Comparison of ENCODE assay signal across 11 cellular contexts in genomic region chr18:31499157-31499524, GRCh38. TPM values are rescaled to one million over a fixed set of nuclear protein-coding genes. Genes with fewer than 3 reads are reported as not detected.
DNase-seq lines count a peak whose midpoint lies in the region; ATAC-seq and TF ChIP-seq lines count a peak whose summit lies in the region.
"Had no signal": no experiment of that assay in that cellular context is flagged by ENCODE, and none has a peak within 500 bp of the region (broad histone marks: within the 10 kb centered on the region; RNA-seq: fewer than 3 reads in every experiment).

No MANE protein-coding gene starts in this region.

- CTCF ChIA-PET in activated CD4-positive, alpha-beta T cell treated with anti-CD3 and anti-CD28 coated beads for 36 hours (lab: Charles Lee): no interaction called here

- no peak for ATAC-seq in activated CD4-positive, alpha-beta T cell treated with anti-CD3 and anti-CD28 coated beads for 36 hours
- no peak for ATAC-seq in gastrocnemius medialis
- no peak for ATAC-seq in stimulated activated naive CD8-positive, alpha-beta T cell treated with anti-CD3 and anti-CD28 coated beads, Interleukin-15, amount 100 ng/mL, for 72 hours

- in situ Hi-C loops in gastrocnemius medialis (cut with MboI; ENCODE audit: low sequenced_read_pairs in 4 of 4): no loop called here

- H3K4me1 ChIP-seq in gastrocnemius medialis: peaks cover 0 to 4% of the 10 kb centered on the region in 2 donors

- no peak for TF ChIP-seq POLR2A in gastrocnemius medialis (IDR thresholded peaks at IDR 0.05)

- H3K4me3 Mint-ChIP-seq in activated CD4-positive, alpha-beta T cell treated with anti-CD3 and anti-CD28 coated beads for 36 hours: peak overlapping the region; percentile 26
- H3K4me3 Mint-ChIP-seq in stimulated activated naive CD8-positive, alpha-beta T cell treated with anti-CD3 and anti-CD28 coated beads, Interleukin-15, amount 100 ng/mL, for 72 hours: peak overlapping the region in 1 of 2 donors; percentile 70

- peaks cover 5% of the 10 kb centered on the region for H3K4me1 Mint-ChIP-seq in activated CD4-positive, alpha-beta T cell treated with anti-CD3 and anti-CD28 coated beads for 36 hours
- no peaks in the 10 kb centered on the region for H3K4me1 Mint-ChIP-seq in stimulated activated naive CD8-positive, alpha-beta T cell treated with anti-CD3 and anti-CD28 coated beads, Interleukin-15, amount 100 ng/mL, for 72 hours

- H3K9me3 ChIP-seq in gastrocnemius medialis: no peaks in the 10 kb centered on the region

- H3K27me3 Mint-ChIP-seq in activated CD4-positive, alpha-beta T cell treated with anti-CD3 and anti-CD28 coated beads for 36 hours: peaks cover 28% of the 10 kb centered on the region
- H3K27me3 Mint-ChIP-seq in stimulated activated naive CD8-positive, alpha-beta T cell treated with anti-CD3 and anti-CD28 coated beads, Interleukin-15, amount 100 ng/mL, for 72 hours: peaks cover 40% of the 10 kb centered on the region

- TF ChIP-seq CTCF in VCaP (conservative IDR thresholded peaks at IDR 0.05) (no peak), gastrocnemius medialis (IDR thresholded peaks at IDR 0.05 in 4 of 5, conservative IDR thresholded peaks at IDR 0.05 in 1 of 5) (no peak)

- no peaks in the 10 kb centered on the region for H3K36me3 Mint-ChIP-seq in activated CD4-positive, alpha-beta T cell treated with anti-CD3 and anti-CD28 coated beads for 36 hours (ENCODE audit: low read depth)

- intact Hi-C loops in activated CD4-positive, alpha-beta T cell treated with anti-CD3 and anti-CD28 coated beads for 36 hours (cut with DNase I, micrococcal nuclease): loop anchor here in 1 of 2 experiments (2.0 kb wide), 1 partner anchor 186 kb away; the partner anchor contains the start of gene B4GALT6
- intact Hi-C loops in gastrocnemius medialis (cut with DNase I; ENCODE audit: low total_unique reads): no loop called here

- POLR2A ChIA-PET in activated CD4-positive, alpha-beta T cell treated with anti-CD3 and anti-CD28 coated beads for 36 hours (lab: Charles Lee): no interaction called here

- no peaks in the 10 kb centered on the region for H3K36me3 ChIP-seq in gastrocnemius medialis

- DNase-seq in activated CD4-positive, alpha-beta T cell treated with anti-CD3 and anti-CD28 coated beads for 36 hours: no peak
- no peak for DNase-seq in activated CD4-positive, alpha-beta T cell treated with anti-CD3 and anti-CD28 coated beads, Interleukin-2, amount 50 U/mL, for 1 hour
- DNase-seq in gastrocnemius medialis (no peak), activated gamma-delta T cell (lab: John Stamatoyannopoulos, UW) (no peak), DMS79 treated with DMSO at 0.1 percent for 48 hours (lab: John Stamatoyannopoulos, UW) (no peak)
- no peak for DNase-seq in stimulated activated naive CD8-positive, alpha-beta T cell treated with anti-CD3 and anti-CD28 coated beads, Interleukin-15, amount 100 ng/mL, for 72 hours
- DNase-seq: stimulated activated naive CD4-positive, alpha-beta T cell had no signal

- H3K27me3 ChIP-seq in gastrocnemius medialis: peaks cover 0 to 11% (median 0%) of the 10 kb centered on the region in 3 donors

- peak overlapping the region; percentile 93 for H3K27ac ChIP-seq in VCaP
- H3K27ac ChIP-seq in gastrocnemius medialis: no peak overlapping the region
- H3K27ac ChIP-seq: coronary artery had no signal

- no peaks in the 10 kb centered on the region for H3K9me3 Mint-ChIP-seq in activated CD4-positive, alpha-beta T cell treated with anti-CD3 and anti-CD28 coated beads for 36 hours (ENCODE audit: low read depth)
- H3K9me3 Mint-ChIP-seq in stimulated activated naive CD8-positive, alpha-beta T cell treated with anti-CD3 and anti-CD28 coated beads, Interleukin-15, amount 100 ng/mL, for 72 hours: no peaks in the 10 kb centered on the region

- H3K27ac Mint-ChIP-seq in activated CD4-positive, alpha-beta T cell treated with anti-CD3 and anti-CD28 coated beads for 36 hours: peak overlapping the region; percentile 12
- H3K27ac Mint-ChIP-seq in stimulated activated naive CD8-positive, alpha-beta T cell treated with anti-CD3 and anti-CD28 coated beads, Interleukin-15, amount 100 ng/mL, for 72 hours: no peak overlapping the region

- H3K4me3 ChIP-seq in iPS-11a (ENCODE audit: low read depth, low read length) (peak overlapping the region; percentile 89), gastrocnemius medialis (peak overlapping the region in 3 of 4 donors; percentile 48 to 65 (median 57))

RNA-seq across cellular contexts. Expression of gene DSG2, which starts 1.2 kb away (rescaled TPM):
- 1 to 10 TPM; 1.1 to 1.3 TPM for total RNA-seq in activated CD4-positive, alpha-beta T cell treated with anti-CD3 and anti-CD28 coated beads for 36 hours
- total RNA-seq in gastrocnemius medialis: 1 to 10 TPM in 3 of 4 donors, under 1 TPM in 1; 0.61 to 3.7 (median 2.0) TPM
- total RNA-seq: myocyte had no signal

RNA-seq across cellular contexts. Expression of gene DSG3, which starts 51.6 kb away (rescaled TPM):
- not detected for total RNA-seq in activated CD4-positive, alpha-beta T cell treated with anti-CD3 and anti-CD28 coated beads for 36 hours
- total RNA-seq in gastrocnemius medialis: not detected
- total RNA-seq: myocyte had no signal
